In the genomic region with DNA sequence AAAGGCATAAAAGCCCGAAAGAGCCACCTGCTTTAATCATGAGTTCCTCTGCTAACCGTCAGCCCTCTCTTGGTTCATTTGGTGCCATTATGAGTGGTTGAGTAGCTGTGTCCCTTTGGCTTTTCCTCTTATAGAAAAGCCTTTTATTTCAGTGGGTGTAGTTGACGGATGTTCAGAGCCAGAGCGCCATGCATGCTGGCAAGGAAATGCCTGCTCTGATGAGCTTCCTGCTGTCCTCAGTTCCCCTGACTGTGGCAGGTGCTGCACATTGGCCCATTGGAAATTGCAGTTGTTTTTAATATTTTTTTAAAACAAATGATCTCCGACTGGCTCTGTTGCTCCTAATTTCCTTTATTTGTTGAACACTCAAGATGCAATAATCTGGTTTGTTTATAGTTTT, we compare ENCODE assay signal across 20 cellular contexts.
DNase-seq lines count a peak whose midpoint lies in the region; ATAC-seq lines count a peak whose summit lies in the region.
"Had no signal": no experiment of that assay in that cellular context is flagged by ENCODE, and none has a peak within 500 bp of the region (broad histone marks: within the 10 kb centered on the region; RNA-seq: fewer than 3 reads in every experiment).

No MANE protein-coding gene starts in this region.

- no peak overlapping the region for H3K4me3 ChIP-seq in BLaER1 treated with 17β-estradiol and CSF1 and Interleukin-3, amounts not matched to agents 10 nM and 100 nM
- H3K4me3 ChIP-seq: A549, GM23248, HAP-1 had no signal

- no peaks in the 10 kb centered on the region for H3K36me3 ChIP-seq in BLaER1 treated with 17β-estradiol and CSF1 and Interleukin-3, amounts not matched to agents 10 nM and 100 nM
- H3K36me3 ChIP-seq: HAP-1 had no signal

- no peaks in the 10 kb centered on the region for H3K27me3 ChIP-seq in BLaER1 treated with 17β-estradiol and CSF1 and Interleukin-3, amounts not matched to agents 10 nM and 100 nM

- no peak overlapping the region for H3K27ac ChIP-seq in BLaER1 treated with 17β-estradiol and CSF1 and Interleukin-3, amounts not matched to agents 10 nM and 100 nM
- H3K27ac ChIP-seq: GM23248 had no signal

- H3K4me1 ChIP-seq in BLaER1 treated with 17β-estradiol and CSF1 and Interleukin-3, amounts not matched to agents 10 nM and 100 nM = peaks cover 0 to 46% (median 23%) of the 10 kb centered on the region in 10 experiments; a peak in 15 of 20 replicates

- ATAC-seq in GM19395 (IDR thresholded peaks at IDR 0.05; ENCODE audit: unreplicated experiment) = no peak
- ATAC-seq: A549 had no signal

- H3K4me2 ChIP-seq in BLaER1 treated with 17β-estradiol and CSF1 and Interleukin-3, amounts not matched to agents 10 nM and 100 nM = peak overlapping the region in 7 of 11 experiments; percentile 35 to 73 (median 59); a peak in 14 of 22 replicates
- H3K4me2 ChIP-seq: A549 had no signal

- DNase-seq in Ammon's horn (ENCODE audit: low spot score) = peak; percentile 33
- peak; percentile 37 for DNase-seq in NCI-H2029 treated with DMSO at 0.1 percent for 48 hours (lab: John Stamatoyannopoulos, UW)
- peak; percentile 33 for DNase-seq in dermis blood vessel endothelial cell
- no peak for DNase-seq in NCI-H187 treated with DMSO at 0.1 percent for 48 hours (lab: John Stamatoyannopoulos, UW)
- DNase-seq in activated CD4-positive, alpha-beta T cell treated with anti-CD3 and anti-CD28 coated beads, Interleukin-2, amount 50 U/mL, for 4 hours = no peak
- DNase-seq: 8988T; ACHN; AML-193; CD4-positive, alpha-beta T cell; CD8-positive, alpha-beta memory T cell; DMS 273 treated with DMSO at 0.1 percent for 48 hours; DMS79; EL; GDM1; GM23248; HFFc6 had no signal

- peaks cover 0 to 4% (median 0%) of the 10 kb centered on the region in 11 experiments; a peak in 2 of 22 replicates for H3K9me3 ChIP-seq in BLaER1 treated with 17β-estradiol and CSF1 and Interleukin-3, amounts not matched to agents 10 nM and 100 nM (replicated peaks in 1 of 11)
- H3K9me3 ChIP-seq: A549, HAP-1 had no signal

- no peaks in the 10 kb centered on the region for H4K20me1 ChIP-seq in BLaER1 treated with 17β-estradiol and CSF1 and Interleukin-3, amounts not matched to agents 10 nM and 100 nM

- no peak overlapping the region for H3K9ac ChIP-seq in BLaER1 treated with 17β-estradiol and CSF1 and Interleukin-3, amounts not matched to agents 10 nM and 100 nM
- H3K9ac ChIP-seq: GM23248 had no signal

Comparison
In these comparisons a context has a peak if more than half of its experiments do, and no peak if none do; other contexts are left out.
1. DNase-seq: peak in Ammon's horn (single experiment), NCI-H2029 treated with DMSO at 0.1 percent for 48 hours (single experiment) and dermis blood vessel endothelial cell (single experiment); none in NCI-H187 treated with DMSO at 0.1 percent for 48 hours (single experiment) and activated CD4-positive, alpha-beta T cell treated with anti-CD3 and anti-CD28 coated beads, Interleukin-2, amount 50 U/mL, for 4 hours (0 of 2).